ENCODE assay signal across 8 cellular contexts in the genomic region with DNA sequence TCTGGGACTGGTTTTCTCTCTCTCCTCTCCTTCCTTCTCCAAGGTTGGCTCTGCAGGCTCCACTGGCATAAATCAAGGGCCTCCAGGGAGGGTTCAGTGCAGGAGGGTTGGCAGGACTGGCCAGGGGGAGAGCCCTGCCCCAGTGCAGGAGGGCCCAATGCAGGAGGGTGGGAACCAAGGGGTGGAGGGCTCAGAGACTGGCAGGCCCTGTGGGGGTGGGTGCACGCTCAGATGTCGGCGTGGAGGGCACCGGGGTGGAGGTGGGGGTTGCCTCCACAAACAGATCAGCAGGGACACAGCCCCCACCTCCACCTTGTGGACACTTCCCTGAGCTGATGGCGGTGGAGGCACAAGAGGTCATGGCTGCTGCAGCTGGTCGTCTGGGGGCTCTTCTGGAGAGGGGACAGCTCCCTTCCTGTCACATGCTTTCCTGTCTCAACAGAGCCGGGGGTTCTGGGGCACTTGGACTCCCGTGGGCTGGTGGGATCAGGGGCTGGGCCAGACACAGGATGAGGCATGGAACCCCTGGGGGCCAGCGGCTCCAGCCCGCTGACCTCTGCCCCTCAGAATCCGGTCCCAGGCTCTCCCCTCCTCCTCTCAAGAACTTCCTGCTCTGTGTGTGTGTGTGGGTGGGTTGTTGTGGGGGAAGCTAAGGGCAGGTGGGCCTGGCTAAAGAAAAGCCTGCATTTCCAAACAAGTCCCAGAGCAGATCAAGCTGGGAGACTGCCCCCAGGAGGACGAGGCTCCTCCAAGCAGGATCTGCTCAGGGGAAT. TPM values are rescaled to one million over a fixed set of nuclear protein-coding genes. Genes with fewer than 3 reads are reported as not detected.
A peak's percentile ranks its signal among the peaks of the same experiment; 100 is the strongest.
DNase-seq lines count a peak whose midpoint lies in the region; ATAC-seq, FAIRE-seq and TF ChIP-seq lines count a peak whose summit lies in the region.

No MANE protein-coding gene starts in this region.

- TF ChIP-seq RAD21 in HepG2 (CRISPR knock-in tag; IDR thresholded peaks at IDR 0.05) = peak; percentile 6; the same call in 1 of the 2 replicates

- in situ Hi-C loops in brain microvascular endothelial cell (cut with HindIII; ENCODE audit: low pct_ligation_motif_present, low sequenced_read_pairs) = no loop called here
- in situ Hi-C loops in HepG2 (cut with HindIII; ENCODE audit: extremely low pct_ligation_motif_present, low pct_unique_long_range_greater_than_20kb) = loop anchor here (5.0 kb wide), 3 partner anchors 36 to 151 kb away; a partner anchor contains a TSS

- TF ChIP-seq POLR2A in HepG2 (IDR thresholded peaks at IDR 0.05; ENCODE audit: insufficient read depth in 1 of 2, low read depth in 2 of 2, low read length in 2 of 2) = no peak
- no peak for TF ChIP-seq POLR2A in vagina (IDR thresholded peaks at IDR 0.05)

- intact Hi-C loops in HepG2 (cut with micrococcal nuclease; ENCODE audit: unreplicated experiment) = no loop called here
- intact Hi-C loops in vagina (cut with DNase I) = no loop called here

- H3K79me2 ChIP-seq in HepG2 (ENCODE audit: insufficient read depth, low read length) = no peaks in the 10 kb centered on the region

- peak; percentile 45 for ATAC-seq in HepG2

- no peaks in the 10 kb centered on the region for H4K20me1 ChIP-seq in HepG2 (ENCODE audit: insufficient read depth, low read length)

- FAIRE-seq in HepG2 (lab: Jason Lieb, UNC) = peak; percentile 90

- H2AFZ ChIP-seq in HepG2 (ENCODE audit: low read length) = no peak overlapping the region

- peaks cover 34% of the 10 kb centered on the region for H3K27me3 Mint-ChIP-seq in activated naive CD4-positive, alpha-beta T cell treated with anti-CD3 and anti-CD28 coated beads, Interleukin-2, amount 10 ng/mL, durations not matched to agents 7 days and 5 days

- 0 out of 2 replicates have a peak, but pooled peaks cover 4% of the 10 kb centered on the region for H3K36me3 ChIP-seq in HUES64 (ENCODE audit: insufficient read depth, low read length)
- H3K36me3 ChIP-seq in brain microvascular endothelial cell (replicated peaks) = peaks cover 14% of the 10 kb centered on the region
- peaks cover 0 to 2% of the 10 kb centered on the region in 2 experiments; a peak in 1 of 5 replicates for H3K36me3 ChIP-seq in HepG2 (replicated peaks in 1 of 2; ENCODE audit: control insufficient read depth in 1 of 2, insufficient read depth in 2 of 2, low read length in 2 of 2)
- H3K36me3 ChIP-seq in vagina = peaks cover 0 to 8% of the 10 kb centered on the region in 2 donors

- BruUV-seq in HepG2 (replicated peaks; lab: Mats Ljungman, UMichigan) = no TSS peak

- TF ChIP-seq EP300 in HepG2 (IDR thresholded peaks at IDR 0.05; ENCODE audit: low read depth in 2 of 2, low read length in 2 of 2) (peak in 1 of 2 experiments; percentile 25; a peak in 1 of 4 replicates), HepG2 (CRISPR knock-in tag; IDR thresholded peaks at IDR 0.05; ENCODE audit: borderline replicate concordance) (peak; percentile 13; the same call in 1 of the 2 replicates)

- peak overlapping the region; percentile 87 for H3K4me2 ChIP-seq in HepG2 (ENCODE audit: low read depth, low read length)

- H3K27me3 ChIP-seq in HUES64 (ENCODE audit: insufficient read depth, low read length) = no peaks in the 10 kb centered on the region
- H3K27me3 ChIP-seq in brain microvascular endothelial cell (replicated peaks) = no peaks in the 10 kb centered on the region
- peaks cover 3 to 11% of the 10 kb centered on the region in 2 experiments; a peak in 4 of 5 replicates for H3K27me3 ChIP-seq in HepG2 (ENCODE audit: control insufficient read depth in 1 of 2, insufficient read depth in 2 of 2, low read length in 2 of 2)
- H3K27me3 ChIP-seq in vagina = no peaks in the 10 kb centered on the region

- TF ChIP-seq CTCF in AG09309 (IDR thresholded peaks at IDR 0.05; ENCODE audit: control insufficient read depth, insufficient read depth, low read depth, low read length, missing control alignments) (peak; percentile 34), brain microvascular endothelial cell (IDR thresholded peaks at IDR 0.05; ENCODE audit: low read depth, low read length, missing control alignments) (peak; percentile 74), HepG2 (CRISPR knock-in tag; IDR thresholded peaks at IDR 0.05) (peak; percentile 73), vagina (IDR thresholded peaks at IDR 0.05) (no peak)

- CTCF ChIA-PET in HepG2 (lab: Yijun Ruan, JAX; ENCODE audit: low intra/inter-chr PET ratio, low total read pairs) = interaction anchor here (1.3 to 1.4 kb wide), 2 partner anchors 72 to 152 kb away, joined by 4 to 5 read pairs; no protein-coding TSS in a partner anchor
- CTCF ChIA-PET in activated naive CD4-positive, alpha-beta T cell treated with anti-CD3 and anti-CD28 coated beads, Interleukin-2, amount 10 ng/mL, durations not matched to agents 7 days and 5 days (lab: Charles Lee) = interaction anchor here (0.9 to 1.0 kb wide), 3 partner anchors 72 to 321 kb away, joined by 3 to 4 read pairs (median 3); a partner anchor contains a TSS

- no peak overlapping the region for H3K27ac Mint-ChIP-seq in activated naive CD4-positive, alpha-beta T cell treated with anti-CD3 and anti-CD28 coated beads, Interleukin-2, amount 10 ng/mL, durations not matched to agents 7 days and 5 days

- DNase-seq in AG09309 (ENCODE audit: low read depth) = no peak
- DNase-seq in brain microvascular endothelial cell = peak; percentile 45
- peak; percentile 79 for DNase-seq in HepG2 (ENCODE audit: low spot score)
- DNase-seq in vagina (ENCODE audit: extremely low spot score in 2 of 2) = no peak
- DNase-seq in NCI-H345 (lab: John Stamatoyannopoulos, UW) = no peak
- DNase-seq in activated naive CD4-positive, alpha-beta T cell treated with anti-CD3 and anti-CD28 coated beads, Interleukin-2, amount 10 ng/mL, durations not matched to agents 7 days and 5 days = no peak
- DNase-seq in NCI-H345 treated with DMSO at 0.1 percent for 48 hours (lab: John Stamatoyannopoulos, UW; ENCODE audit: unreplicated experiment) = no peak

- H3K9me3 Mint-ChIP-seq in activated naive CD4-positive, alpha-beta T cell treated with anti-CD3 and anti-CD28 coated beads, Interleukin-2, amount 10 ng/mL, durations not matched to agents 7 days and 5 days = no peaks in the 10 kb centered on the region

- POLR2A ChIA-PET in HepG2 (lab: Yijun Ruan, JAX) = interaction anchor here (0.7 to 1.6 kb wide), 13 partner anchors 10 to 224 kb away, joined by 3 to 15 read pairs (median 3); a partner anchor contains a TSS

- H3K4me1 Mint-ChIP-seq in activated naive CD4-positive, alpha-beta T cell treated with anti-CD3 and anti-CD28 coated beads, Interleukin-2, amount 10 ng/mL, durations not matched to agents 7 days and 5 days = peaks cover 30% of the 10 kb centered on the region

- H3K4me3 ChIP-seq in AG09309 (ENCODE audit: control insufficient read depth, low read depth, low read length) (no peak overlapping the region), HUES64 (ENCODE audit: low read length) (peak overlapping the region; percentile 22), brain microvascular endothelial cell (ENCODE audit: low read depth, low read length) (no peak overlapping the region), HepG2 (replicated peaks in 1 of 3; ENCODE audit: insufficient read depth in 1 of 3, low read depth in 2 of 3, low read length in 3 of 3) (peak overlapping the region; percentile 42 to 65 (median 46)), vagina (no peak overlapping the region)

- 0 out of 2 replicates have a peak overlapping the region, but pooled peaks have one; percentile 27 for H3K9ac ChIP-seq in HUES64 (ENCODE audit: low read depth, low read length)
- peak overlapping the region; percentile 60 for H3K9ac ChIP-seq in HepG2 (ENCODE audit: insufficient read depth, low read depth, low read length)

- H3K27ac ChIP-seq in HUES64 (ENCODE audit: low read depth, low read length) (peak overlapping the region; percentile 78), brain microvascular endothelial cell (no peak overlapping the region), HepG2 (ENCODE audit: extremely low read length, insufficient read depth, low read length) (peak overlapping the region; percentile 47), vagina (peak overlapping the region; percentile 2)

- H3K4me1 ChIP-seq in HUES64 (ENCODE audit: insufficient read depth, low read length) (peaks cover 40% of the 10 kb centered on the region), HepG2 (ENCODE audit: insufficient read depth, low read length) (peaks cover 68% of the 10 kb centered on the region), vagina (peaks cover 52% of the 10 kb centered on the region)

- 18% methylated on average over 9 of the region's 12 CpGs for WGBS in HUES64
- 1% methylated on average over 8 of the region's 12 CpGs for WGBS in HepG2 (ENCODE audit: low lambda C conversion rate)

- H3K4me3 Mint-ChIP-seq in activated naive CD4-positive, alpha-beta T cell treated with anti-CD3 and anti-CD28 coated beads, Interleukin-2, amount 10 ng/mL, durations not matched to agents 7 days and 5 days = no peak overlapping the region

- H3K9me3 ChIP-seq in HUES64 (ENCODE audit: insufficient read depth, low read depth, low read length) (no peaks in the 10 kb centered on the region), HepG2 (ENCODE audit: low read length) (no peaks in the 10 kb centered on the region), vagina (no peaks in the 10 kb centered on the region)

- H3K36me3 Mint-ChIP-seq in activated naive CD4-positive, alpha-beta T cell treated with anti-CD3 and anti-CD28 coated beads, Interleukin-2, amount 10 ng/mL, durations not matched to agents 7 days and 5 days = peaks cover 12% of the 10 kb centered on the region

RNA-seq across cellular contexts. Expression of a gene that starts 2.7 kb away (rescaled TPM):
- not detected for polyA plus RNA-seq in HUES64 (2013, experiment 1 of 2)
- not detected for polyA plus RNA-seq in HUES64 (2013, experiment 2 of 2)
- total RNA-seq in HepG2 (2016; rRNA removed; fragmentation: Illumina TruSeq; extraction: Trizol) = not detected in 2 replicates
- total RNA-seq in HepG2 (2016; cell fraction: cytosol; rRNA removed; fragmentation: Illumina TruSeq; extraction: Trizol; ENCODE audit: low read depth) = not detected in 2 replicates
- not detected in 2 replicates for total RNA-seq in HepG2 (2016; cell fraction: insoluble cytoplasmic fraction; rRNA removed; fragmentation: Illumina TruSeq; extraction: Trizol)
- total RNA-seq in HepG2 (2016; cell fraction: membrane; rRNA removed; fragmentation: Illumina TruSeq; extraction: Trizol) = not detected in 2 replicates
- not detected in 2 replicates for total RNA-seq in HepG2 (2016; cell fraction: nucleus; rRNA removed; fragmentation: Illumina TruSeq; extraction: Trizol)
- not detected in 2 replicates for polyA plus RNA-seq in HepG2 (2011; rRNA removed)
- polyA plus RNA-seq in HepG2 (2011; cell fraction: cytosol; rRNA removed) = not detected in 2 replicates
- not detected in 2 replicates for polyA plus RNA-seq in HepG2 (2011; cell fraction: nucleus; rRNA removed)
- not detected in 2 replicates for polyA plus RNA-seq in HepG2 (2012)
- not detected in 2 replicates for polyA plus RNA-seq in HepG2 (2016; cell fraction: cytosol; fragmentation: Illumina TruSeq; extraction: Trizol; ENCODE audit: low read depth)
- not detected in 2 replicates for polyA plus RNA-seq in HepG2 (2016; cell fraction: insoluble cytoplasmic fraction; fragmentation: Illumina TruSeq; extraction: Trizol; ENCODE audit: low read depth)
- polyA plus RNA-seq in HepG2 (2016; cell fraction: membrane; fragmentation: Illumina TruSeq; extraction: Trizol; ENCODE audit: low read depth) = not detected in 2 replicates
- not detected in 2 replicates for polyA plus RNA-seq in HepG2 (2016; cell fraction: nucleus; fragmentation: Illumina TruSeq; extraction: Trizol; ENCODE audit: insufficient read depth, low read depth)
- polyA minus RNA-seq in HepG2 (2011; rRNA and poly(A)+ RNA removed; ENCODE audit: low replicate concordance) = not detected in 2 replicates
- not detected in 2 replicates for polyA minus RNA-seq in HepG2 (2011; cell fraction: cytosol; rRNA and poly(A)+ RNA removed)
- not detected in 2 replicates for polyA minus RNA-seq in HepG2 (2011; cell fraction: nucleus; rRNA and poly(A)+ RNA removed)
- not detected for total RNA-seq in vagina

RNA-seq across cellular contexts. Expression of a gene that starts 6.5 kb away (rescaled TPM):
- 68.5 TPM for polyA plus RNA-seq in HUES64 (2013, experiment 1 of 2)
- polyA plus RNA-seq in HUES64 (2013, experiment 2 of 2) = 63.7 TPM
- 156 and 187 TPM in 2 replicates for total RNA-seq in HepG2 (2016; rRNA removed; fragmentation: Illumina TruSeq; extraction: Trizol)
- 17.3 and 18.9 TPM in 2 replicates for total RNA-seq in HepG2 (2016; cell fraction: cytosol; rRNA removed; fragmentation: Illumina TruSeq; extraction: Trizol; ENCODE audit: low read depth)
- total RNA-seq in HepG2 (2016; cell fraction: insoluble cytoplasmic fraction; rRNA removed; fragmentation: Illumina TruSeq; extraction: Trizol) = 159 and 183 TPM in 2 replicates
- 68.0 and 74.8 TPM in 2 replicates for total RNA-seq in HepG2 (2016; cell fraction: membrane; rRNA removed; fragmentation: Illumina TruSeq; extraction: Trizol)
- total RNA-seq in HepG2 (2016; cell fraction: nucleus; rRNA removed; fragmentation: Illumina TruSeq; extraction: Trizol) = 80.6 and 85.7 TPM in 2 replicates
- 184 and 198 TPM in 2 replicates for polyA plus RNA-seq in HepG2 (2011; rRNA removed)
- polyA plus RNA-seq in HepG2 (2011; cell fraction: cytosol; rRNA removed) = 197 and 204 TPM in 2 replicates
- 163 and 169 TPM in 2 replicates for polyA plus RNA-seq in HepG2 (2011; cell fraction: nucleus; rRNA removed)
- polyA plus RNA-seq in HepG2 (2012) = 96.3 and 115 TPM in 2 replicates
- polyA plus RNA-seq in HepG2 (2016; cell fraction: cytosol; fragmentation: Illumina TruSeq; extraction: Trizol; ENCODE audit: low read depth) = 18.7 and 19.4 TPM in 2 replicates
- 188 and 207 TPM in 2 replicates for polyA plus RNA-seq in HepG2 (2016; cell fraction: insoluble cytoplasmic fraction; fragmentation: Illumina TruSeq; extraction: Trizol; ENCODE audit: low read depth)
- 59.6 and 59.7 TPM in 2 replicates for polyA plus RNA-seq in HepG2 (2016; cell fraction: membrane; fragmentation: Illumina TruSeq; extraction: Trizol; ENCODE audit: low read depth)
- 162 and 173 TPM in 2 replicates for polyA plus RNA-seq in HepG2 (2016; cell fraction: nucleus; fragmentation: Illumina TruSeq; extraction: Trizol; ENCODE audit: insufficient read depth, low read depth)
- polyA minus RNA-seq in HepG2 (2011; rRNA and poly(A)+ RNA removed; ENCODE audit: low replicate concordance) = 128 and 150 TPM in 2 replicates
- 114 and 118 TPM in 2 replicates for polyA minus RNA-seq in HepG2 (2011; cell fraction: cytosol; rRNA and poly(A)+ RNA removed)
- 47.3 and 56.6 TPM in 2 replicates for polyA minus RNA-seq in HepG2 (2011; cell fraction: nucleus; rRNA and poly(A)+ RNA removed)
- 90.1 TPM for total RNA-seq in vagina

RNA-seq across cellular contexts. Expression of a gene that starts 27.5 kb away (rescaled TPM):
- polyA plus RNA-seq in HUES64 (2013, experiment 1 of 2) = 5.9 TPM
- 8.4 TPM for polyA plus RNA-seq in HUES64 (2013, experiment 2 of 2)
- total RNA-seq in HepG2 (2016; rRNA removed; fragmentation: Illumina TruSeq; extraction: Trizol) = 10.9 and 13.5 TPM in 2 replicates
- 74.9 and 80.6 TPM in 2 replicates for total RNA-seq in HepG2 (2016; cell fraction: cytosol; rRNA removed; fragmentation: Illumina TruSeq; extraction: Trizol; ENCODE audit: low read depth)
- 10.9 and 15.4 TPM in 2 replicates for total RNA-seq in HepG2 (2016; cell fraction: insoluble cytoplasmic fraction; rRNA removed; fragmentation: Illumina TruSeq; extraction: Trizol)
- total RNA-seq in HepG2 (2016; cell fraction: membrane; rRNA removed; fragmentation: Illumina TruSeq; extraction: Trizol) = 51.8 and 55.2 TPM in 2 replicates
- total RNA-seq in HepG2 (2016; cell fraction: nucleus; rRNA removed; fragmentation: Illumina TruSeq; extraction: Trizol) = 8.7 and 9.2 TPM in 2 replicates
- polyA plus RNA-seq in HepG2 (2011; rRNA removed) = 1.6 and 2.7 TPM in 2 replicates
- polyA plus RNA-seq in HepG2 (2011; cell fraction: cytosol; rRNA removed) = 1.6 and 2.0 TPM in 2 replicates
- polyA plus RNA-seq in HepG2 (2011; cell fraction: nucleus; rRNA removed) = 7.2 and 7.6 TPM in 2 replicates
- polyA plus RNA-seq in HepG2 (2012) = 3.8 and 5.3 TPM in 2 replicates
- 0.45 and 0.85 TPM in 2 replicates for polyA plus RNA-seq in HepG2 (2016; cell fraction: cytosol; fragmentation: Illumina TruSeq; extraction: Trizol; ENCODE audit: low read depth)
- polyA plus RNA-seq in HepG2 (2016; cell fraction: insoluble cytoplasmic fraction; fragmentation: Illumina TruSeq; extraction: Trizol; ENCODE audit: low read depth) = 3.9 and 4.2 TPM in 2 replicates
- polyA plus RNA-seq in HepG2 (2016; cell fraction: membrane; fragmentation: Illumina TruSeq; extraction: Trizol; ENCODE audit: low read depth) = 1.4 and 1.5 TPM in 2 replicates
- 7.1 and 7.5 TPM in 2 replicates for polyA plus RNA-seq in HepG2 (2016; cell fraction: nucleus; fragmentation: Illumina TruSeq; extraction: Trizol; ENCODE audit: insufficient read depth, low read depth)
- polyA minus RNA-seq in HepG2 (2011; rRNA and poly(A)+ RNA removed; ENCODE audit: low replicate concordance) = 18.8 and 33.6 TPM in 2 replicates
- 8.3 and 9.0 TPM in 2 replicates for polyA minus RNA-seq in HepG2 (2011; cell fraction: cytosol; rRNA and poly(A)+ RNA removed)
- 5.4 and 9.1 TPM in 2 replicates for polyA minus RNA-seq in HepG2 (2011; cell fraction: nucleus; rRNA and poly(A)+ RNA removed)
- total RNA-seq in vagina = 7.4 TPM

RNA-seq across cellular contexts. Expression of a gene that starts 36.3 kb away (rescaled TPM):
- polyA plus RNA-seq in HUES64 (2013, experiment 1 of 2) = 19.1 TPM
- polyA plus RNA-seq in HUES64 (2013, experiment 2 of 2) = 19.7 TPM
- 54.3 and 64.5 TPM in 2 replicates for total RNA-seq in HepG2 (2016; rRNA removed; fragmentation: Illumina TruSeq; extraction: Trizol)
- 11.9 and 12.0 TPM in 2 replicates for total RNA-seq in HepG2 (2016; cell fraction: cytosol; rRNA removed; fragmentation: Illumina TruSeq; extraction: Trizol; ENCODE audit: low read depth)
- total RNA-seq in HepG2 (2016; cell fraction: insoluble cytoplasmic fraction; rRNA removed; fragmentation: Illumina TruSeq; extraction: Trizol) = 48.4 and 65.4 TPM in 2 replicates
- 20.9 and 21.3 TPM in 2 replicates for total RNA-seq in HepG2 (2016; cell fraction: membrane; rRNA removed; fragmentation: Illumina TruSeq; extraction: Trizol)
- total RNA-seq in HepG2 (2016; cell fraction: nucleus; rRNA removed; fragmentation: Illumina TruSeq; extraction: Trizol) = 36.9 and 44.3 TPM in 2 replicates
- polyA plus RNA-seq in HepG2 (2011; rRNA removed) = 42.8 and 51.8 TPM in 2 replicates
- 50.7 and 53.5 TPM in 2 replicates for polyA plus RNA-seq in HepG2 (2011; cell fraction: cytosol; rRNA removed)
- 53.1 and 56.7 TPM in 2 replicates for polyA plus RNA-seq in HepG2 (2011; cell fraction: nucleus; rRNA removed)
- polyA plus RNA-seq in HepG2 (2012) = 35.9 and 42.1 TPM in 2 replicates
- polyA plus RNA-seq in HepG2 (2016; cell fraction: cytosol; fragmentation: Illumina TruSeq; extraction: Trizol; ENCODE audit: low read depth) = 6.9 and 7.7 TPM in 2 replicates
- polyA plus RNA-seq in HepG2 (2016; cell fraction: insoluble cytoplasmic fraction; fragmentation: Illumina TruSeq; extraction: Trizol; ENCODE audit: low read depth) = 37.7 and 43.6 TPM in 2 replicates
- polyA plus RNA-seq in HepG2 (2016; cell fraction: membrane; fragmentation: Illumina TruSeq; extraction: Trizol; ENCODE audit: low read depth) = 11.5 and 11.7 TPM in 2 replicates
- 52.1 and 53.7 TPM in 2 replicates for polyA plus RNA-seq in HepG2 (2016; cell fraction: nucleus; fragmentation: Illumina TruSeq; extraction: Trizol; ENCODE audit: insufficient read depth, low read depth)
- 45.9 and 137 TPM in 2 replicates for polyA minus RNA-seq in HepG2 (2011; rRNA and poly(A)+ RNA removed; ENCODE audit: low replicate concordance)
- polyA minus RNA-seq in HepG2 (2011; cell fraction: cytosol; rRNA and poly(A)+ RNA removed) = 49.8 and 50.2 TPM in 2 replicates
- 27.8 and 28.3 TPM in 2 replicates for polyA minus RNA-seq in HepG2 (2011; cell fraction: nucleus; rRNA and poly(A)+ RNA removed)
- 25.8 TPM for total RNA-seq in vagina

Comparison
In these comparisons a context has a peak if more than half of its experiments do, and no peak if none do; other contexts are left out.
1. DNase-seq: peak in brain microvascular endothelial cell (single experiment) and HepG2 (single experiment); none in AG09309 (single experiment), vagina (0 of 2), NCI-H345 (single experiment), activated naive CD4-positive, alpha-beta T cell treated with anti-CD3 and anti-CD28 coated beads, Interleukin-2, amount 10 ng/mL, durations not matched to agents 7 days and 5 days (single experiment) and NCI-H345 treated with DMSO at 0.1 percent for 48 hours (single experiment).
2. H3K4me3 ChIP-seq: peak in HUES64 (single experiment) and HepG2 (3 of 3); none in AG09309 (single experiment), brain microvascular endothelial cell (single experiment) and vagina (0 of 2).
3. CTCF ChIP-seq: peak in AG09309 (single experiment), brain microvascular endothelial cell (single experiment) and HepG2 (single experiment); none in vagina (0 of 3).